Comparison of ENCODE assay signal across 12 cellular contexts in the genomic region with DNA sequence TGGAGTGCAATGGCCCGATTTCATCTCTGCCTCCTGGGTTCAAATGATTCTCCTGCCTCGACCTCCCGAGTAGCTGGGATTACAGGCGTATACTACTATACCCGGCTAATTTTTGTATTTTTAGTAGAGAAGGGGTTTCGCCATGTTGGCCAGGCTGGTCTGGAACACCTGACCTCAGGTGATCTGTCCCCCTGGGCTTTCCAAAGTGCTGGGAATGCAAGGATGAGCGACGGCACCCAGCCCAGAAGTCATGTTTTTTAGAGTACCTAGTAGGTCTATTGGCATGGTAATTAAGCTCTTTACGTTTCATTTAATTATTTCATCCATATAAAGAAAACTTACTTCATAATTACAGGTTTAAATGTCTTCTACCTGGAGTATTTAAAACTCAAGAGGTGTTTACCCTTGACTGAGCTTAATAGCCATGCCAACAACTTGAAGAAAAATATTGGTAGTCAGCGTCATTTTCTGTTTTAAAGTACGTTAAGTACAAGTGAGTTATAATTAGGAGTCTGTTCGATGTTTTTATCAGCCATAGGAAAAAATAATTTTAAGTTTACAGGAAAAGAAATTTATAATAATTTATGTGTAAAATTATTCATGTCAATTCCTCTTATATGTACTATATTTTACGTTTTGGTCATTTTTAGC. TPM values are rescaled to one million over a fixed set of nuclear protein-coding genes. Genes with fewer than 3 reads are reported as not detected.
A peak's percentile ranks its signal among the peaks of the same experiment; 100 is the strongest.
DNase-seq lines count a peak whose midpoint lies in the region; ATAC-seq and TF ChIP-seq lines count a peak whose summit lies in the region.
"Had no signal": no experiment of that assay in that cellular context is flagged by ENCODE, and none has a peak within 500 bp of the region (broad histone marks: within the 10 kb centered on the region; RNA-seq: fewer than 3 reads in every experiment).

No MANE protein-coding gene starts in this region.

- peak overlapping the region; percentile 92 for H3K4me3 Mint-ChIP-seq in activated T-cell treated with anti-CD3 and anti-CD28 coated beads, Interleukin-2, amount 50 U/mL, for 4 hours
- peak overlapping the region; percentile 98 for H3K4me3 Mint-ChIP-seq in osteocyte (ENCODE audit: unreplicated experiment)

- H3F3A ChIP-seq in MM.1S (ENCODE audit: insufficient read depth, low read length) = peaks cover 32% of the 10 kb centered on the region

- no peak for TF ChIP-seq CTCF in MM.1S (IDR thresholded peaks at IDR 0.05; ENCODE audit: low read length)
- TF ChIP-seq CTCF in osteocyte (IDR thresholded peaks at IDR 0.05) = no peak
- no peak for TF ChIP-seq CTCF in tibial nerve (IDR thresholded peaks at IDR 0.05)

- H3K4me3 ChIP-seq in MM.1S (ENCODE audit: low read length) (peak overlapping the region; percentile 97), tibial nerve (no peak overlapping the region), H7 (ENCODE audit: insufficient read depth, low read depth, low read length) (no peak overlapping the region)
- H3K4me3 ChIP-seq: colonic mucosa, uterus had no signal

- peak overlapping the region; percentile 63 to 99 for H3K27ac Mint-ChIP-seq in activated naive CD4-positive, alpha-beta T cell treated with anti-CD3 and anti-CD28 coated beads, Interleukin-2, amount 50 U/mL, for 72 hours
- peak overlapping the region; percentile 96 for H3K27ac Mint-ChIP-seq in osteocyte (ENCODE audit: unreplicated experiment)

- peaks cover 96% of the 10 kb centered on the region for H3K79me2 ChIP-seq in MM.1S (ENCODE audit: low read length)

- H2AFZ ChIP-seq in MM.1S (ENCODE audit: low read length) = no peak overlapping the region

- H3K27me3 Mint-ChIP-seq in activated T-cell treated with anti-CD3 and anti-CD28 coated beads, Interleukin-2, amount 50 U/mL, for 4 hours (ENCODE audit: low read depth) = no peaks in the 10 kb centered on the region
- H3K27me3 Mint-ChIP-seq in osteocyte (ENCODE audit: unreplicated experiment) = no peaks in the 10 kb centered on the region

- H3K36me3 ChIP-seq in MM.1S (replicated peaks; ENCODE audit: insufficient read depth, low read length) (peaks cover 7% of the 10 kb centered on the region; the same call in 1 of the 2 replicates), tibial nerve (peaks cover 0 to 11% (median 0%) of the 10 kb centered on the region in 3 donors), H7 (replicated peaks; ENCODE audit: control insufficient read depth, insufficient read depth, low read length) (peaks cover 3% of the 10 kb centered on the region; the same call in 1 of the 2 replicates)
- H3K36me3 ChIP-seq: uterus had no signal

- H3K4me1 Mint-ChIP-seq in activated T-cell treated with anti-CD3 and anti-CD28 coated beads, Interleukin-2, amount 50 U/mL, for 4 hours (ENCODE audit: low read depth) = peaks cover 45% of the 10 kb centered on the region
- peaks cover 49% of the 10 kb centered on the region for H3K4me1 Mint-ChIP-seq in osteocyte (ENCODE audit: unreplicated experiment)

- H3K27ac ChIP-seq in MM.1S (ENCODE audit: low read length) (peak overlapping the region; percentile 29; the same call in 1 of the 2 replicates), tibial nerve (no peak overlapping the region)
- H3K27ac ChIP-seq: colonic mucosa, uterus had no signal

- H3K9ac ChIP-seq in MM.1S (ENCODE audit: low read length) = peak overlapping the region; percentile 99; the same call in 1 of the 2 replicates

- H3K9me3 ChIP-seq in MM.1S (replicated peaks; ENCODE audit: insufficient read depth, low read length) (no peaks in the 10 kb centered on the region), tibial nerve (no peaks in the 10 kb centered on the region)
- H3K9me3 ChIP-seq: colonic mucosa, uterus had no signal

- TF ChIP-seq EP300 in tibial nerve (IDR thresholded peaks at IDR 0.05) = no peak

- no peak for ATAC-seq in activated T-cell treated with anti-CD3 and anti-CD28 coated beads, Interleukin-2, amount 50 U/mL, for 4 hours
- ATAC-seq in activated naive CD4-positive, alpha-beta T cell treated with anti-CD3 and anti-CD28 coated beads, Interleukin-2, amount 50 U/mL, for 72 hours = no peak

- H3K27me3 ChIP-seq in MM.1S (replicated peaks; ENCODE audit: insufficient read depth, low read length) (no peaks in the 10 kb centered on the region), tibial nerve (no peaks in the 10 kb centered on the region), H7 (ENCODE audit: control insufficient read depth, insufficient read depth, low read length) (no peaks in the 10 kb centered on the region)
- H3K27me3 ChIP-seq: colonic mucosa, uterus had no signal

- peak overlapping the region; percentile 77 for H3K4me2 ChIP-seq in MM.1S (ENCODE audit: low read depth, low read length)

- TF ChIP-seq POLR2A in tibial nerve (IDR thresholded peaks at IDR 0.05) = no peak

- WGBS in tibial nerve, 2 donors = 84 to 87% methylated on average over 13 of the region's 13 CpGs

- H3K36me3 Mint-ChIP-seq in activated T-cell treated with anti-CD3 and anti-CD28 coated beads, Interleukin-2, amount 50 U/mL, for 4 hours (ENCODE audit: insufficient read depth) = peaks cover 7% of the 10 kb centered on the region
- peaks cover 32 to 50% of the 10 kb centered on the region in 2 donors for H3K36me3 Mint-ChIP-seq in activated naive CD4-positive, alpha-beta T cell treated with anti-CD3 and anti-CD28 coated beads, Interleukin-2, amount 50 U/mL, for 72 hours
- no peaks in the 10 kb centered on the region for H3K36me3 Mint-ChIP-seq in osteocyte (ENCODE audit: unreplicated experiment)

- H3K4me1 ChIP-seq in MM.1S (ENCODE audit: low read length) (peaks cover 10% of the 10 kb centered on the region), tibial nerve (peaks cover 8 to 43% (median 20%) of the 10 kb centered on the region in 4 donors)

- no peak for DNase-seq in activated T-cell treated with anti-CD3 and anti-CD28 coated beads, Interleukin-2, amount 50 U/mL, for 4 hours
- no peak for DNase-seq in activated T-cell treated with anti-CD3 and anti-CD28 coated beads, Interleukin-2, amount 50 U/mL, for 1 hour
- DNase-seq in MM.1S (no peak), osteocyte (ENCODE audit: extremely low spot score, unreplicated experiment) (no peak), tibial nerve (ENCODE audit: low spot score in 2 of 2) (no peak), H7 (no peak), NCI-H1092 (lab: John Stamatoyannopoulos, UW) (no peak)
- DNase-seq in activated naive CD4-positive, alpha-beta T cell treated with anti-CD3 and anti-CD28 coated beads, Interleukin-2, amount 50 U/mL, for 72 hours (ENCODE audit: low spot score in 2 of 2) = no peak
- DNase-seq: colonic mucosa, islet precursor cell, NCI-H2081, uterus had no signal

- peaks cover 36% of the 10 kb centered on the region for H4K20me1 ChIP-seq in MM.1S (ENCODE audit: insufficient read depth, low read length)

- no peaks in the 10 kb centered on the region for H3K9me3 Mint-ChIP-seq in activated T-cell treated with anti-CD3 and anti-CD28 coated beads, Interleukin-2, amount 50 U/mL, for 4 hours
- no peaks in the 10 kb centered on the region for H3K9me3 Mint-ChIP-seq in activated naive CD4-positive, alpha-beta T cell treated with anti-CD3 and anti-CD28 coated beads, Interleukin-2, amount 50 U/mL, for 72 hours
- H3K9me3 Mint-ChIP-seq in osteocyte (ENCODE audit: unreplicated experiment) = no peaks in the 10 kb centered on the region

- H3K9me2 ChIP-seq in MM.1S (replicated peaks; ENCODE audit: insufficient read depth, low read length) = no peaks in the 10 kb centered on the region

RNA-seq across cellular contexts. Expression of a gene that starts 4.0 kb away (rescaled TPM):
- total RNA-seq in activated T-cell treated with anti-CD3 and anti-CD28 coated beads, Interleukin-2, amount 50 U/mL, for 4 hours = 100 to 1,000 TPM; 180 to 198 (median 187) TPM
- 100 to 1,000 TPM; 294 to 438 TPM for total RNA-seq in activated naive CD4-positive, alpha-beta T cell treated with anti-CD3 and anti-CD28 coated beads, Interleukin-2, amount 50 U/mL, for 72 hours
- 53.8 and 59.3 TPM in 2 replicates for total RNA-seq in osteocyte
- total RNA-seq in tibial nerve = 10 to 100 TPM; 53.9 to 87.7 (median 70.2) TPM
- 223 and 268 TPM in 2 replicates for total RNA-seq in H7 (2014; rRNA removed; shearing (Covaris generic))
